In the genomic region with DNA sequence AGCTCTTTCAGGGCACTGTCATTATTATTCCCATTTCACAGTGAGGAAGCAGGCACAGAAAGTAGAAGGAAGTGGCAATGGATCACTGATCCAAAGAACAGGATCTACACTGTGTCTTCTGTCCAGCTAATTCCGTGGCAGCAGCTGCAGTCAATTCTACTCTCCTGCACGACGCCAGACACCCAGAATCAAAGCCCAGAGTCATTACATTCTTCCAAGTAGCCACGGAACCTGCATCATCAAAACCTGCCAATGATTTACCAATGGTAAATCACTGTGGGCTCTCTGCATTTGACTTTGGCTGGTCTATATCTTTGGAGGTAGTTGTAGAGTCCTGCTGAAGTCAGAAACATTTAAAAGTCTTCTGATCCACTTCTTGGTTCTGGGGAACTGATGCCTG, we compare ENCODE assay signal across 18 cellular contexts.
DNase-seq lines count a peak whose midpoint lies in the region; ATAC-seq, FAIRE-seq and TF ChIP-seq lines count a peak whose summit lies in the region.
"Had no signal": no experiment of that assay in that cellular context is flagged by ENCODE, and none has a peak within 500 bp of the region (broad histone marks: within the 10 kb centered on the region; RNA-seq: fewer than 3 reads in every experiment).

No MANE protein-coding gene starts in this region.

- H3K9ac ChIP-seq in neural progenitor cell: no peak overlapping the region
- H3K9ac ChIP-seq: BLaER1, GM23248 had no signal

- FAIRE-seq in RCC 7860 (lab: Jason Lieb, UNC) (peak; percentile 58), GM12891 (lab: Jason Lieb, UNC) (no peak)
- FAIRE-seq: A549, GM12878 had no signal

- H3K4me1 Mint-ChIP-seq in neural progenitor cell: no peaks in the 10 kb centered on the region
- H3K4me1 Mint-ChIP-seq: CD14-positive monocyte; CD4-positive, alpha-beta memory T cell had no signal

- H3K4me2 ChIP-seq in neural progenitor cell: no peak overlapping the region
- H3K4me2 ChIP-seq: A549, BLaER1 had no signal

- H3K9me3 Mint-ChIP-seq in neural progenitor cell: no peaks in the 10 kb centered on the region

- H3K4me3 Mint-ChIP-seq in neural progenitor cell: no peak overlapping the region
- H3K4me3 Mint-ChIP-seq: CD14-positive monocyte; CD4-positive, alpha-beta memory T cell had no signal

- no peaks in the 10 kb centered on the region for H4K20me1 ChIP-seq in neural progenitor cell (ENCODE audit: low read depth)
- H4K20me1 ChIP-seq: BLaER1 had no signal

- no peaks in the 10 kb centered on the region for H3K27me3 ChIP-seq in neural progenitor cell
- H3K27me3 ChIP-seq: BLaER1 had no signal

- H3K27me3 Mint-ChIP-seq in neural progenitor cell (ENCODE audit: insufficient read depth, low read depth): no peaks in the 10 kb centered on the region
- H3K27me3 Mint-ChIP-seq: CD4-positive, alpha-beta memory T cell had no signal

- TF ChIP-seq CTCF in neural progenitor cell (IDR thresholded peaks at IDR 0.05): no peak

- no peaks in the 10 kb centered on the region for H3K4me1 ChIP-seq in neural progenitor cell
- H3K4me1 ChIP-seq: A549, BLaER1, HAP-1 had no signal

- H3K79me2 ChIP-seq in neural progenitor cell (ENCODE audit: low read depth): no peaks in the 10 kb centered on the region

- in situ Hi-C loops in ACHN (cut with HindIII; ENCODE audit: low pct_ligation_motif_present, low pct_unique_long_range_greater_than_20kb, low sequenced_read_pairs) (no loop called here), G401 (cut with HindIII; ENCODE audit: low sequenced_read_pairs) (no loop called here)

- H3K36me3 ChIP-seq in neural progenitor cell: no peaks in the 10 kb centered on the region
- H3K36me3 ChIP-seq: BLaER1, HAP-1 had no signal

- H3K9me3 ChIP-seq in neural progenitor cell (ENCODE audit: low read depth): no peaks in the 10 kb centered on the region
- H3K9me3 ChIP-seq: A549, HAP-1 had no signal

- DNase-seq in ACHN (peak; percentile 85), RCC 7860 (ENCODE audit: low spot score) (peak; percentile 45), kidney glomerular epithelial cell (lab: John Stamatoyannopoulos, UW) (peak; percentile 49), neural progenitor cell (ENCODE audit: low spot score) (no peak), GM12891 (ENCODE audit: insufficient read length, low spot score) (no peak), G401 (ENCODE audit: low spot score) (no peak), left colon (no peak)
- DNase-seq: Calu3; CD4-positive, alpha-beta memory T cell; DMS79 treated with DMSO at 0.1 percent for 48 hours; GM23248 had no signal

- peak overlapping the region; percentile 8 for H3K27ac Mint-ChIP-seq in neural progenitor cell
- H3K27ac Mint-ChIP-seq: CD14-positive monocyte; CD4-positive, alpha-beta memory T cell had no signal

- intact Hi-C loops in left colon (cut with DNase I, micrococcal nuclease): no loop called here

- no peak overlapping the region for H2AFZ ChIP-seq in neural progenitor cell (replicated peaks)
- H2AFZ ChIP-seq: GM23248 had no signal

- no peak for ATAC-seq in left colon
- ATAC-seq: A549, GM12878 had no signal

- TF ChIP-seq POLR2A in GM12891 (IDR thresholded peaks at IDR 0.05; ENCODE audit: low read depth, low read length): no peak

- H3K36me3 Mint-ChIP-seq in neural progenitor cell: no peaks in the 10 kb centered on the region
- H3K36me3 Mint-ChIP-seq: CD14-positive monocyte; CD4-positive, alpha-beta memory T cell had no signal

- H3K27ac ChIP-seq in neural progenitor cell: no peak overlapping the region
- H3K27ac ChIP-seq: 22Rv1, A549, BLaER1, GM23248, HL-60 had no signal

- no peak overlapping the region for H3K4me3 ChIP-seq in neural progenitor cell
- H3K4me3 ChIP-seq: A549, BLaER1, GM12878, GM23248, HAP-1 had no signal

- no peaks in the 10 kb centered on the region for H3F3A ChIP-seq in neural progenitor cell (ENCODE audit: low read depth)

TF ChIP-seq in GM12891, 5 proteins besides CTCF, POLR2A, EP300 and RAD21:
- no peak for TF ChIP-seq POLR2AphosphoS5 (IDR thresholded peaks at IDR 0.05; ENCODE audit: low read depth, low read length)
- TF ChIP-seq TAF1 (IDR thresholded peaks at IDR 0.05; ENCODE audit: low read depth, low read length): no peak
- no peak for TF ChIP-seq PAX5 (IDR thresholded peaks at IDR 0.05; ENCODE audit: insufficient read depth, low read length, severe bottlenecking)
- no peak for TF ChIP-seq SPI1 (IDR thresholded peaks at IDR 0.05; ENCODE audit: low read depth, low read length)
- TF ChIP-seq POU2F2 (IDR thresholded peaks at IDR 0.05; ENCODE audit: low read depth, low read length): no peak

Comparison
In these comparisons a context has a peak if more than half of its experiments do, and no peak if none do; other contexts are left out.
1. DNase-seq: peak in ACHN (single experiment), RCC 7860 (single experiment) and kidney glomerular epithelial cell (single experiment); none in neural progenitor cell (single experiment), GM12891 (single experiment), G401 (single experiment) and left colon (0 of 2).